In the genomic region with DNA sequence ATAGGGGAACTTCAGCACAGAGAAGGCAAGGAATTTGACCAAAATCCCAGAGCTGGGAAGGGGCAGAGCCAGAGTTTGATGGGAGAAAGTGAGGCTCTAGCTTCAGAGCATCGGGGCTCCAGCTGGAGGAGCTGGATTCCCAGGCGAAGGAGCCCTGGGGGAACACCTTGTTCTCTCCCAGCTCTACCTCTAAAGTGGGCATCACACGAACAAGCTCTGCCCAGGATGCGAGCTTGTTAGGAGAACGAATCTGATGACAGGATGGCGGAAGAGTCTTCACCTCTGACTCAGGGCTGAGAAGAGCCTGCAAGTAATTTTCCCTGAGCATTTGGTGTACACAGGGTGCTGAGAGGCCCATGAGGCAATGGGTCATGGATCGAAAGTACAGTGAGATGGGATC, we compare ENCODE assay signal across 28 cellular contexts. TPM values are rescaled to one million over a fixed set of nuclear protein-coding genes. Genes with fewer than 3 reads are reported as not detected.
"Had no signal": no experiment of that assay in that cellular context is flagged by ENCODE, and none has a peak within 500 bp of the region (broad histone marks: within the 10 kb centered on the region; RNA-seq: fewer than 3 reads in every experiment).

No MANE protein-coding gene starts in this region.

- H3K4me1 Mint-ChIP-seq: activated CD4-positive, alpha-beta T cell treated with anti-CD3 and anti-CD28 coated beads, Interleukin-2, amount 10 ng/mL, durations not matched to agents 24 days and 14 days; central memory CD8-positive, alpha-beta T cell had no signal

- H3K4me3 ChIP-seq: colonic mucosa, dorsolateral prefrontal cortex, SK-N-MC, smooth muscle cell, suprapubic skin, tibial artery had no signal

- H3K27ac Mint-ChIP-seq: activated CD4-positive, alpha-beta memory T cell treated with anti-CD3 and anti-CD28 coated beads for 36 hours; activated CD4-positive, alpha-beta T cell treated with anti-CD3 and anti-CD28 coated beads, Interleukin-2, amount 10 ng/mL, durations not matched to agents 24 days and 14 days; activated naive CD4-positive, alpha-beta T cell treated with anti-CD3 and anti-CD28 coated beads for 36 hours; activated T-helper 1 cell treated with anti-CD3 and anti-CD28 coated beads, Interleukin-12 subunit alpha, Interleukin-12 subunit beta, Interleukin-2, Interleukin-4 antibody, amounts not matched to agents 30 ng/mL and 10 ng/mL and 1 ng/mL, durations not matched to agents 14 hours and 24 hours and 36 hours; progenitor cell of endocrine pancreas had no signal

- H3K27ac ChIP-seq: colonic mucosa, dorsolateral prefrontal cortex, SK-N-MC, suprapubic skin, tibial artery had no signal

- ATAC-seq: naive thymus-derived CD8-positive, alpha-beta T cell had no signal

- H3K36me3 ChIP-seq: colonic mucosa, suprapubic skin, tibial artery had no signal

- H3K36me3 Mint-ChIP-seq: activated CD4-positive, alpha-beta memory T cell treated with anti-CD3 and anti-CD28 coated beads for 36 hours; naive thymus-derived CD8-positive, alpha-beta T cell had no signal

- H3K4me3 Mint-ChIP-seq: activated CD4-positive, alpha-beta memory T cell treated with anti-CD3 and anti-CD28 coated beads for 36 hours; activated CD4-positive, alpha-beta T cell treated with anti-CD3 and anti-CD28 coated beads, Interleukin-2, amount 10 ng/mL, durations not matched to agents 24 days and 14 days; activated naive CD4-positive, alpha-beta T cell treated with anti-CD3 and anti-CD28 coated beads for 36 hours; activated T-helper 1 cell treated with anti-CD3 and anti-CD28 coated beads, Interleukin-12 subunit alpha, Interleukin-12 subunit beta, Interleukin-2, Interleukin-4 antibody, amounts not matched to agents 30 ng/mL and 10 ng/mL and 1 ng/mL, durations not matched to agents 14 hours and 24 hours and 36 hours; central memory CD8-positive, alpha-beta T cell; naive thymus-derived CD8-positive, alpha-beta T cell had no signal

- H3K4me1 ChIP-seq: colonic mucosa, tibial artery had no signal

- H3K27me3 ChIP-seq: colonic mucosa, suprapubic skin had no signal

- DNase-seq: activated CD4-positive, alpha-beta memory T cell treated with anti-CD3 and anti-CD28 coated beads for 36 hours; activated CD4-positive, alpha-beta T cell treated with anti-CD3 and anti-CD28 coated beads, Interleukin-2, amount 10 ng/mL, durations not matched to agents 24 days and 14 days; activated CD4-positive, CD25-positive, alpha-beta regulatory T cell treated with anti-CD3 and anti-CD28 coated beads, Interleukin-2, amount 50 U/mL, for 72 hours; activated CD8-positive, alpha-beta memory T cell treated with anti-CD3 and anti-CD28 coated beads, Interleukin-2, amount 50 U/mL, for 4 hours; activated effector memory CD4-positive, alpha-beta T cell treated with anti-CD3 and anti-CD28 coated beads, Interleukin-2, amount 50 U/mL, for 16 hours; activated naive CD4-positive, alpha-beta T cell treated with anti-CD3 and anti-CD28 coated beads for 36 hours; activated T-cell treated with anti-CD3 and anti-CD28 coated beads, Interleukin-2, amount 50 U/mL, for 1 hour; amniotic stem cell; colonic mucosa; effector memory CD4-positive, alpha-beta T cell; foreskin melanocyte; left cardiac atrium; midbrain; stimulated activated CD4-positive, alpha-beta T cell treated with anti-CD3 and anti-CD28 coated beads, Interleukin-15, amount 100 ng/mL, for 24 hours; stimulated activated CD4-positive, alpha-beta T cell treated with anti-CD3 and anti-CD28 coated beads, Interleukin-2, amount 100 ng/mL, for 24 hours; stimulated activated naive CD4-positive, alpha-beta T cell; T-helper 9 cell; tibial artery had no signal

- H3K9me3 Mint-ChIP-seq: activated CD4-positive, alpha-beta memory T cell treated with anti-CD3 and anti-CD28 coated beads for 36 hours; activated CD4-positive, alpha-beta T cell treated with anti-CD3 and anti-CD28 coated beads, Interleukin-2, amount 10 ng/mL, durations not matched to agents 24 days and 14 days; activated naive CD4-positive, alpha-beta T cell treated with anti-CD3 and anti-CD28 coated beads for 36 hours; activated T-helper 1 cell treated with anti-CD3 and anti-CD28 coated beads, Interleukin-12 subunit alpha, Interleukin-12 subunit beta, Interleukin-2, Interleukin-4 antibody, amounts not matched to agents 30 ng/mL and 10 ng/mL and 1 ng/mL, durations not matched to agents 14 hours and 24 hours and 36 hours; central memory CD8-positive, alpha-beta T cell; naive thymus-derived CD8-positive, alpha-beta T cell had no signal

- H3K9me3 ChIP-seq: colonic mucosa, suprapubic skin, tibial artery had no signal

RNA-seq across cellular contexts. Expression of a gene that starts 22.0 kb away (rescaled TPM):
- total RNA-seq: activated CD4-positive, alpha-beta memory T cell treated with anti-CD3 and anti-CD28 coated beads for 36 hours; activated CD4-positive, alpha-beta T cell treated with anti-CD3 and anti-CD28 coated beads, Interleukin-2, amount 10 ng/mL, durations not matched to agents 24 days and 14 days; activated CD8-positive, alpha-beta memory T cell treated with anti-CD3 and anti-CD28 coated beads for 36 hours; activated naive CD4-positive, alpha-beta T cell treated with anti-CD3 and anti-CD28 coated beads for 36 hours; activated T-helper 1 cell treated with anti-CD3 and anti-CD28 coated beads, Interleukin-12 subunit alpha, Interleukin-12 subunit beta, Interleukin-2, Interleukin-4 antibody, amounts not matched to agents 30 ng/mL and 10 ng/mL and 1 ng/mL, durations not matched to agents 14 hours and 24 hours and 36 hours; naive thymus-derived CD8-positive, alpha-beta T cell; T-helper 1 cell treated with Interleukin-12 subunit alpha and Interleukin-12 subunit beta and Interleukin-4 antibody, amounts not matched to agents 30 ng/mL and 1 ng/mL, for 36 hours had no signal
- polyA plus RNA-seq: naive thymus-derived CD8-positive, alpha-beta T cell had no signal

RNA-seq across cellular contexts. Expression of a gene that starts 43.7 kb away (rescaled TPM):
- total RNA-seq: activated CD4-positive, alpha-beta memory T cell treated with anti-CD3 and anti-CD28 coated beads for 36 hours; activated CD4-positive, alpha-beta T cell treated with anti-CD3 and anti-CD28 coated beads, Interleukin-2, amount 10 ng/mL, durations not matched to agents 24 days and 14 days; activated CD8-positive, alpha-beta memory T cell treated with anti-CD3 and anti-CD28 coated beads for 36 hours; activated naive CD4-positive, alpha-beta T cell treated with anti-CD3 and anti-CD28 coated beads for 36 hours; activated T-helper 1 cell treated with anti-CD3 and anti-CD28 coated beads, Interleukin-12 subunit alpha, Interleukin-12 subunit beta, Interleukin-2, Interleukin-4 antibody, amounts not matched to agents 30 ng/mL and 10 ng/mL and 1 ng/mL, durations not matched to agents 14 hours and 24 hours and 36 hours; naive thymus-derived CD8-positive, alpha-beta T cell; T-helper 1 cell treated with Interleukin-12 subunit alpha and Interleukin-12 subunit beta and Interleukin-4 antibody, amounts not matched to agents 30 ng/mL and 1 ng/mL, for 36 hours had no signal
- polyA plus RNA-seq: naive thymus-derived CD8-positive, alpha-beta T cell had no signal
